Comparison of ENCODE assay signal across 21 cellular contexts in genomic region chr14:56423591-56423991, GRCh38.
DNase-seq lines count a peak whose midpoint lies in the region; ATAC-seq and TF ChIP-seq lines count a peak whose summit lies in the region.
"Had no signal": no experiment of that assay in that cellular context is flagged by ENCODE, and none has a peak within 500 bp of the region (broad histone marks: within the 10 kb centered on the region; RNA-seq: fewer than 3 reads in every experiment).

No MANE protein-coding gene starts in this region.

- H3K9me3 Mint-ChIP-seq in endodermal cell (peaks cover 7% of the 10 kb centered on the region), nephron progenitor cell (peaks cover 19% of the 10 kb centered on the region), endothelial cell (ENCODE audit: unreplicated experiment) (no peaks in the 10 kb centered on the region)
- H3K9me3 Mint-ChIP-seq: activated T-helper 1 cell treated with anti-CD3 and anti-CD28 coated beads, Interleukin-12 subunit alpha, Interleukin-12 subunit beta, Interleukin-2, Interleukin-4 antibody, amounts not matched to agents 30 ng/mL and 10 ng/mL and 1 ng/mL, durations not matched to agents 14 hours and 24 hours and 36 hours; neural crest cell had no signal

- H3K27ac Mint-ChIP-seq in endodermal cell (peak overlapping the region; percentile 49), nephron progenitor cell (peak overlapping the region; percentile 69), endothelial cell (ENCODE audit: unreplicated experiment) (no peak overlapping the region)
- H3K27ac Mint-ChIP-seq: activated T-helper 1 cell treated with anti-CD3 and anti-CD28 coated beads, Interleukin-12 subunit alpha, Interleukin-12 subunit beta, Interleukin-2, Interleukin-4 antibody, amounts not matched to agents 30 ng/mL and 10 ng/mL and 1 ng/mL, durations not matched to agents 14 hours and 24 hours and 36 hours had no signal

- H3K4me1 Mint-ChIP-seq in endodermal cell (peaks cover 14% of the 10 kb centered on the region), nephron progenitor cell (peaks cover 34% of the 10 kb centered on the region), endothelial cell (ENCODE audit: unreplicated experiment) (peaks cover 12% of the 10 kb centered on the region)
- H3K4me1 Mint-ChIP-seq: neural crest cell had no signal

- no peaks in the 10 kb centered on the region for H3K36me3 Mint-ChIP-seq in endodermal cell (ENCODE audit: low read depth)
- H3K36me3 Mint-ChIP-seq in nephron progenitor cell (ENCODE audit: low read depth): peaks cover 14% of the 10 kb centered on the region
- H3K36me3 Mint-ChIP-seq in endothelial cell (ENCODE audit: low read depth, unreplicated experiment): no peaks in the 10 kb centered on the region

- H3K4me2 ChIP-seq in BLaER1 treated with 17β-estradiol and CSF1 and Interleukin-3, amounts not matched to agents 10 nM and 100 nM: peak overlapping the region; percentile 33 to 86 (median 70)

- H3K27me3 Mint-ChIP-seq in endodermal cell (ENCODE audit: insufficient read depth) (peaks cover 2% of the 10 kb centered on the region), nephron progenitor cell (ENCODE audit: low read depth, poor library complexity) (peaks cover 7% of the 10 kb centered on the region), endothelial cell (ENCODE audit: unreplicated experiment) (no peaks in the 10 kb centered on the region)

- peak; percentile 53 for DNase-seq in M059J (ENCODE audit: low read depth)
- DNase-seq in endodermal cell: no peak
- no peak for DNase-seq in nephron progenitor cell
- DNase-seq in stimulated activated CD4-positive, alpha-beta T cell treated with anti-CD3 and anti-CD28 coated beads, Interleukin-4, amount 100 ng/mL, for 4 hours: no peak
- no peak for DNase-seq in endothelial cell (ENCODE audit: low spot score)
- DNase-seq: activated CD4-positive, alpha-beta T cell treated with anti-CD3 and anti-CD28 coated beads, Interleukin-2, amount 50 U/mL, for 48 hours; esophagus squamous epithelium; Karpas-422; mammary epithelial cell; NCI-H1694; NCI-H510A treated with DMSO at 0.1 percent for 48 hours; OCI-M1; stimulated activated CD4-positive, alpha-beta T cell treated with anti-CD3 and anti-CD28 coated beads, Interleukin-4, amount 100 ng/mL, for 1 hour; trophoblast cell had no signal

- peak overlapping the region in 5 of 11 experiments; percentile 11 to 45 (median 36); a peak in 4 of 22 replicates for H3K9ac ChIP-seq in BLaER1 treated with 17β-estradiol and CSF1 and Interleukin-3, amounts not matched to agents 10 nM and 100 nM
- H3K9ac ChIP-seq in endodermal cell (ENCODE audit: extremely low read depth, low read length, poor library complexity, severe bottlenecking): no peak overlapping the region

- H3K4me3 Mint-ChIP-seq in endodermal cell (no peak overlapping the region), nephron progenitor cell (no peak overlapping the region), endothelial cell (ENCODE audit: unreplicated experiment) (no peak overlapping the region)
- H3K4me3 Mint-ChIP-seq: activated T-helper 1 cell treated with anti-CD3 and anti-CD28 coated beads, Interleukin-12 subunit alpha, Interleukin-12 subunit beta, Interleukin-2, Interleukin-4 antibody, amounts not matched to agents 30 ng/mL and 10 ng/mL and 1 ng/mL, durations not matched to agents 14 hours and 24 hours and 36 hours; neural crest cell had no signal

- TF ChIP-seq CTCF in endodermal cell (conservative IDR thresholded peaks at IDR 0.05) (no peak), nephron progenitor cell (IDR thresholded peaks at IDR 0.05) (no peak), endothelial cell (IDR thresholded peaks at IDR 0.05; ENCODE audit: unreplicated experiment) (no peak)

- peaks cover 9 to 28% (median 20%) of the 10 kb centered on the region in 10 experiments for H3K4me1 ChIP-seq in BLaER1 treated with 17β-estradiol and CSF1 and Interleukin-3, amounts not matched to agents 10 nM and 100 nM
- no peaks in the 10 kb centered on the region for H3K4me1 ChIP-seq in endodermal cell (ENCODE audit: control insufficient read depth, insufficient read depth, low read length)

- WGBS in endodermal cell (ENCODE audit: insufficient coverage in 1 of 2, insufficient read length in 1 of 2), 2 experiments: 84 to 86% methylated on average over 3 of the region's 3 CpGs

- peaks cover 0 to 8% (median 0%) of the 10 kb centered on the region in 11 experiments; a peak in 2 of 22 replicates for H3K27me3 ChIP-seq in BLaER1 treated with 17β-estradiol and CSF1 and Interleukin-3, amounts not matched to agents 10 nM and 100 nM
- H3K27me3 ChIP-seq in endodermal cell (ENCODE audit: control insufficient read depth, insufficient read depth, low read length, poor library complexity, severe bottlenecking): no peaks in the 10 kb centered on the region
- H3K27me3 ChIP-seq: esophagus squamous epithelium had no signal

- no peak overlapping the region for H3K27ac ChIP-seq in BLaER1 treated with 17β-estradiol and CSF1 and Interleukin-3, amounts not matched to agents 10 nM and 100 nM
- H3K27ac ChIP-seq in endodermal cell (ENCODE audit: low read depth, low read length): no peak overlapping the region
- H3K27ac ChIP-seq: esophagus squamous epithelium, HL-60 had no signal

- H3K9me3 ChIP-seq in BLaER1 treated with 17β-estradiol and CSF1 and Interleukin-3, amounts not matched to agents 10 nM and 100 nM (replicated peaks in 1 of 11): peaks cover 0 to 12% (median 4%) of the 10 kb centered on the region in 11 experiments; a peak in 7 of 22 replicates
- H3K9me3 ChIP-seq in endodermal cell (ENCODE audit: control insufficient read depth, low read length): peaks cover 5% of the 10 kb centered on the region
- H3K9me3 ChIP-seq: esophagus squamous epithelium had no signal

- H3K4me3 ChIP-seq in BLaER1 treated with 17β-estradiol and CSF1 and Interleukin-3, amounts not matched to agents 10 nM and 100 nM: peak overlapping the region in 1 of 10 experiments; percentile 3; a peak in 2 of 20 replicates
- no peak overlapping the region for H3K4me3 ChIP-seq in endodermal cell (ENCODE audit: low read length)
- H3K4me3 ChIP-seq: esophagus squamous epithelium, GM12878 had no signal

- no peaks in the 10 kb centered on the region for H3K36me3 ChIP-seq in BLaER1 treated with 17β-estradiol and CSF1 and Interleukin-3, amounts not matched to agents 10 nM and 100 nM
- no peaks in the 10 kb centered on the region for H3K36me3 ChIP-seq in endodermal cell (ENCODE audit: control insufficient read depth, insufficient read depth, low read length)
- H3K36me3 ChIP-seq: esophagus squamous epithelium had no signal

- no peak for ATAC-seq in GM21360 (IDR thresholded peaks at IDR 0.05; ENCODE audit: unreplicated experiment)
- no peak for ATAC-seq in GM21619 (IDR thresholded peaks at IDR 0.05; ENCODE audit: unreplicated experiment)
- ATAC-seq: GM12878 had no signal

- H4K20me1 ChIP-seq in BLaER1 treated with 17β-estradiol and CSF1 and Interleukin-3, amounts not matched to agents 10 nM and 100 nM: no peaks in the 10 kb centered on the region
